ENCODE assay signal across 8 cellular contexts in the genomic region with DNA sequence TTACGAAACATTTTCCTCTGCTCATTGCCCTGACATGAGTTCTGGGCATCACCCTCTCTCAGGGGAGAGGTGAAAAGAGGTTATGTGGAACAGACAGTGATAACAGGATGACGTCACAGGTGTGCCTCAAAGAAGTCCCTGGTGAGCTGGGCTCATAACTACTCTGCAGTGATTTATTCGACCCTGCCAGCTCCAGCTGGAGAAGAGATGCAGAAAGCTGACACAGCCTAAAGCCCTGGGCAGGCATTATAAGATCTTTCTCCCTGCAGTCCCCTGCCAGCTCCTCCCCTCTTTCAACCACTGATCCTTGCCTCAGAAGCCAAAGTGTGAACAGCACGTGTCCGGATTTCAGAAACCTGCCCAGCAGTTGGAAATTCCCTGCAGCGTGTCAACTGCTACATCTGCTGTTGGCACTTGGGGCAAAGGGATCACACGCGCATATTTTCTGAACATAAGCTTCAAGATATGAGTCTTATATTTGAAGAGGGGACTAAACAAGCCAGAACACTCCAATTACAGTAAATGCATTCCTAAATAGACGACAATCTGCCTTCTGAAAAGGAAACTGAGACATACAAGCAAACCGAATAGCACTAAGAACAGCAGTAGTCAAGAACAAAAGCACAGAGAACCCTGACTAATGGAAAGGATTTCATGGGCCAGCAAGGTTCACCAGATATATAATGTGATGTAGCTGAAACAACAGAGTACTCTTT.
DNase-seq lines count a peak whose midpoint lies in the region; ATAC-seq and TF ChIP-seq lines count a peak whose summit lies in the region.

No MANE protein-coding gene starts in this region.

- no peaks in the 10 kb centered on the region for H3K9me3 ChIP-seq in psoas muscle

- H3K4me3 ChIP-seq in epithelial cell of esophagus (ENCODE audit: low read length) (no peak overlapping the region), psoas muscle (peak overlapping the region; percentile 28)

- no peaks in the 10 kb centered on the region for H3K27me3 ChIP-seq in psoas muscle (ENCODE audit: insufficient read depth in 3 of 3, low read length in 2 of 3)

- peaks cover 47% of the 10 kb centered on the region for H3K4me1 ChIP-seq in psoas muscle

- no peaks in the 10 kb centered on the region for H3K36me3 ChIP-seq in psoas muscle (ENCODE audit: insufficient read depth in 1 of 2, low read depth in 1 of 2)

- 18 to 27% (median 21%) methylated on average over 10 of the region's 10 CpGs for WGBS in psoas muscle, 3 donors

- TF ChIP-seq CTCF in epithelial cell of esophagus (IDR thresholded peaks at IDR 0.05; ENCODE audit: insufficient read depth, low read depth, low read length, missing control alignments) (no peak), psoas muscle (IDR thresholded peaks at IDR 0.05) (no peak)

- peak; percentile 50 for ATAC-seq in GM19324 (IDR thresholded peaks at IDR 0.05; ENCODE audit: low FRiP score, unreplicated experiment)
- peak; percentile 90 to 96 (median 92) for ATAC-seq in psoas muscle
- no peak for ATAC-seq in GM18858 (IDR thresholded peaks at IDR 0.05; ENCODE audit: unreplicated experiment)
- ATAC-seq in HG03045 (IDR thresholded peaks at IDR 0.05; ENCODE audit: unreplicated experiment): no peak

- peak overlapping the region; percentile 84 for H3K27ac ChIP-seq in psoas muscle

- intact Hi-C loops in psoas muscle (cut with DNase I): no loop called here

- DNase-seq in activated CD4-positive, alpha-beta T cell treated with anti-CD3 and anti-CD28 coated beads, Interleukin-2, amount 50 U/mL, for 4 hours: peak; percentile 20 to 25
- DNase-seq in epithelial cell of esophagus (ENCODE audit: low read depth): peak; percentile 72
- peak; percentile 68 to 84 for DNase-seq in psoas muscle
- no peak for DNase-seq in NK-92 (lab: John Stamatoyannopoulos, UW; ENCODE audit: unreplicated experiment)
- DNase-seq in occipital lobe (lab: John Stamatoyannopoulos, UW): no peak

Comparison
In these comparisons a context has a peak if more than half of its experiments do, and no peak if none do; other contexts are left out.
1. ATAC-seq: peak in GM19324 (single experiment) and psoas muscle (4 of 4); none in GM18858 (single experiment) and HG03045 (single experiment).
2. DNase-seq: peak in activated CD4-positive, alpha-beta T cell treated with anti-CD3 and anti-CD28 coated beads, Interleukin-2, amount 50 U/mL, for 4 hours (2 of 2), epithelial cell of esophagus (single experiment) and psoas muscle (2 of 2); none in NK-92 (single experiment) and occipital lobe (single experiment).